In the genomic region with DNA sequence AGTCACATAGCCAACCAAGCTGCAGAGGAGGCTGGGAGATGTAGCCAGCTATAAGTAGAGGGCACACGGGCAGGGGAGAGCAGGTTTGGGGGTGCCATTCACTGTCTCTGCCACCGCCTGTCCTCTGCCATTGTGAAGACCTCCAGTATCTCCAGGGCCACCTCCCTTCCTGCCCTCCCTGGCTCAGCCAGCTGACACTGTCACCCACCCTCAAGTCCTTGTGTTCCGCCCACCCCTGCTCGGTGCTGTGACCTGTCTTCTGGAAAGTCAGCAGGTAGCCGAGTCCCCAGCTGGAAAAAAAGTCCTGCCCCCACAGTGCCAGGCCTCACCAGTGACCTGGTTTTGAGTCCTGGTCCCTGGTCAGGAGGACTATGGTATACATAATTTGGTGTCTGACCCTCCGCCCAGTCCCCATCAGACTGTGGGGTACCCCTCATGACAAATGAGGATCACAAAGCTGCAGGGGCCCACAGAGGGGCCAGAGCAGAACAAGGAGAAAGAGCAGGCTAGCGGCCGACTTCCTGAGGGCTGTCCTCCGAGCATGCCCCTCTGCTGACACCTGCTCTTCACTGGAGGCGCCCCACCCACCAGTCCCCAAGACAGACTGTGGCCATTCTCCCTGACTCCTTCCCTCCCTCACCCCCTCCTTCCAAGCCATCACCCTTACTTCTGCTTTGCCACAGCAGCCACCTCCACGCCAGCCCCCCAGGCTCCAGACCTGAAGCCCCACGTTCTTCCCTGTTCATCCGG, we compare ENCODE assay signal across 17 cellular contexts. TPM values are rescaled to one million over a fixed set of nuclear protein-coding genes. Genes with fewer than 3 reads are reported as not detected.
DNase-seq lines count a peak whose midpoint lies in the region; ATAC-seq lines count a peak whose summit lies in the region.
"Had no signal": no experiment of that assay in that cellular context is flagged by ENCODE, and none has a peak within 500 bp of the region (broad histone marks: within the 10 kb centered on the region; RNA-seq: fewer than 3 reads in every experiment).

No MANE protein-coding gene starts in this region.

- peaks cover 72% of the 10 kb centered on the region for H3K4me1 Mint-ChIP-seq in stimulated activated naive CD8-positive, alpha-beta T cell treated with anti-CD3 and anti-CD28 coated beads, Interleukin-15, Interleukin-2, amounts not matched to agents 100 ng/mL and 50 ng/mL, for 24 hours (ENCODE audit: low read depth)
- peaks cover 35% of the 10 kb centered on the region for H3K4me1 Mint-ChIP-seq in activated T-helper 17 cell treated with anti-CD3 and anti-CD28 coated beads, Interleukin-2, amount 50 U/mL, for 72 hours
- peaks cover 72 to 78% of the 10 kb centered on the region in 2 donors for H3K4me1 Mint-ChIP-seq in natural killer cell treated with Interleukin-12 subunit alpha and Interleukin-12 subunit beta and Interleukin-15 and Interleukin-18, amount 100 ng/mL, for 72 hours (ENCODE audit: low read depth in 2 of 2)

- no peaks in the 10 kb centered on the region for H3K9me3 Mint-ChIP-seq in stimulated activated naive CD8-positive, alpha-beta T cell treated with anti-CD3 and anti-CD28 coated beads, Interleukin-15, Interleukin-2, amounts not matched to agents 100 ng/mL and 50 ng/mL, for 24 hours
- H3K9me3 Mint-ChIP-seq in activated T-helper 17 cell treated with anti-CD3 and anti-CD28 coated beads, Interleukin-2, amount 50 U/mL, for 72 hours, result no peaks in the 10 kb centered on the region
- no peaks in the 10 kb centered on the region for H3K9me3 Mint-ChIP-seq in natural killer cell treated with Interleukin-12 subunit alpha and Interleukin-12 subunit beta and Interleukin-15 and Interleukin-18, amount 100 ng/mL, for 72 hours

- ATAC-seq in stimulated activated naive CD8-positive, alpha-beta T cell treated with anti-CD3 and anti-CD28 coated beads, Interleukin-15, Interleukin-2, amounts not matched to agents 100 U/mL and 50 U/mL, for 24 hours, result no peak
- ATAC-seq in activated T-helper 17 cell treated with anti-CD3 and anti-CD28 coated beads, Interleukin-2, amount 50 U/mL, for 72 hours (replicated peaks), result no peak
- no peak for ATAC-seq in natural killer cell treated with Interleukin-12 subunit alpha and Interleukin-12 subunit beta and Interleukin-15 and Interleukin-18, amount 100 ng/mL, for 72 hours
- ATAC-seq: Panc1 had no signal

- no peak for DNase-seq in stimulated activated naive CD8-positive, alpha-beta T cell treated with anti-CD3 and anti-CD28 coated beads, Interleukin-15, Interleukin-2, amounts not matched to agents 100 U/mL and 50 U/mL, for 24 hours
- DNase-seq in natural killer cell treated with Interleukin-12 subunit alpha and Interleukin-12 subunit beta and Interleukin-15 and Interleukin-18, amount 100 ng/mL, for 72 hours (ENCODE audit: low spot score), result no peak
- no peak for DNase-seq in UCSD-AML1 (lab: John Stamatoyannopoulos, UW; ENCODE audit: unreplicated experiment)
- DNase-seq in activated CD8-positive, alpha-beta memory T cell treated with anti-CD3 and anti-CD28 coated beads, Interleukin-2, amount 50 U/mL, for 48 hours, result no peak
- no peak for DNase-seq in stimulated activated naive CD4-positive, alpha-beta T cell treated with Interleukin-2 at 50 U/mL for 16 hours (lab: John Stamatoyannopoulos, UW)
- DNase-seq: Calu3, DMS53, NCI-H1105 treated with DMSO at 0.1 percent for 48 hours, NCI-H1694 treated with DMSO at 0.1 percent for 48 hours, NCI-H2107, NCI-H2227 treated with DMSO at 0.1 percent for 48 hours, NCI-H524 had no signal

- H3K36me3 Mint-ChIP-seq in stimulated activated naive CD8-positive, alpha-beta T cell treated with anti-CD3 and anti-CD28 coated beads, Interleukin-15, Interleukin-2, amounts not matched to agents 100 ng/mL and 50 ng/mL, for 24 hours (ENCODE audit: low read depth), result no peaks in the 10 kb centered on the region
- no peaks in the 10 kb centered on the region for H3K36me3 Mint-ChIP-seq in activated T-helper 17 cell treated with anti-CD3 and anti-CD28 coated beads, Interleukin-2, amount 50 U/mL, for 72 hours (ENCODE audit: low read depth)
- H3K36me3 Mint-ChIP-seq in natural killer cell treated with Interleukin-12 subunit alpha and Interleukin-12 subunit beta and Interleukin-15 and Interleukin-18, amount 100 ng/mL, for 72 hours, result no peaks in the 10 kb centered on the region

- peak overlapping the region; percentile 48 for H3K27ac Mint-ChIP-seq in stimulated activated naive CD8-positive, alpha-beta T cell treated with anti-CD3 and anti-CD28 coated beads, Interleukin-15, Interleukin-2, amounts not matched to agents 100 ng/mL and 50 ng/mL, for 24 hours
- peak overlapping the region; percentile 63 for H3K27ac Mint-ChIP-seq in activated T-helper 17 cell treated with anti-CD3 and anti-CD28 coated beads, Interleukin-2, amount 50 U/mL, for 72 hours
- H3K27ac Mint-ChIP-seq in natural killer cell treated with Interleukin-12 subunit alpha and Interleukin-12 subunit beta and Interleukin-15 and Interleukin-18, amount 100 ng/mL, for 72 hours, result peak overlapping the region; percentile 87 to 96

- H3K4me3 Mint-ChIP-seq in stimulated activated naive CD8-positive, alpha-beta T cell treated with anti-CD3 and anti-CD28 coated beads, Interleukin-15, Interleukin-2, amounts not matched to agents 100 ng/mL and 50 ng/mL, for 24 hours, result no peak overlapping the region
- no peak overlapping the region for H3K4me3 Mint-ChIP-seq in activated T-helper 17 cell treated with anti-CD3 and anti-CD28 coated beads, Interleukin-2, amount 50 U/mL, for 72 hours
- H3K4me3 Mint-ChIP-seq in natural killer cell treated with Interleukin-12 subunit alpha and Interleukin-12 subunit beta and Interleukin-15 and Interleukin-18, amount 100 ng/mL, for 72 hours, result peak overlapping the region; percentile 80

- peaks cover 7% of the 10 kb centered on the region for H3K27me3 Mint-ChIP-seq in stimulated activated naive CD8-positive, alpha-beta T cell treated with anti-CD3 and anti-CD28 coated beads, Interleukin-15, Interleukin-2, amounts not matched to agents 100 ng/mL and 50 ng/mL, for 24 hours
- no peaks in the 10 kb centered on the region for H3K27me3 Mint-ChIP-seq in activated T-helper 17 cell treated with anti-CD3 and anti-CD28 coated beads, Interleukin-2, amount 50 U/mL, for 72 hours
- no peaks in the 10 kb centered on the region for H3K27me3 Mint-ChIP-seq in natural killer cell treated with Interleukin-12 subunit alpha and Interleukin-12 subunit beta and Interleukin-15 and Interleukin-18, amount 100 ng/mL, for 72 hours

RNA-seq across cellular contexts. Expression of a gene that starts 7.1 kb away (rescaled TPM):
- 100 to 1,000 TPM; 425 to 498 TPM for total RNA-seq in activated T-helper 17 cell treated with anti-CD3 and anti-CD28 coated beads, Interleukin-2, amount 50 U/mL, for 72 hours
- 100 to 1,000 TPM; 508 to 635 TPM for total RNA-seq in natural killer cell treated with Interleukin-12 subunit alpha and Interleukin-12 subunit beta and Interleukin-15 and Interleukin-18, amount 100 ng/mL, for 72 hours
- total RNA-seq: Calu3, LHCN-M2 had no signal

RNA-seq across cellular contexts. Expression of a gene that starts 31.2 kb away (rescaled TPM):
- total RNA-seq in activated T-helper 17 cell treated with anti-CD3 and anti-CD28 coated beads, Interleukin-2, amount 50 U/mL, for 72 hours, result 10 to 100 TPM in 1 of 2 donors, 1 to 10 TPM in 1; 5.0 to 16.3 TPM
- total RNA-seq in natural killer cell treated with Interleukin-12 subunit alpha and Interleukin-12 subunit beta and Interleukin-15 and Interleukin-18, amount 100 ng/mL, for 72 hours, result 1 to 10 TPM; 1.3 to 3.9 TPM

RNA-seq across cellular contexts. Expression of a gene that starts 47.3 kb away (rescaled TPM):
- 100 to 1,000 TPM in 1 of 2 donors, 10 to 100 TPM in 1; 86.6 to 343 TPM for total RNA-seq in activated T-helper 17 cell treated with anti-CD3 and anti-CD28 coated beads, Interleukin-2, amount 50 U/mL, for 72 hours
- total RNA-seq in natural killer cell treated with Interleukin-12 subunit alpha and Interleukin-12 subunit beta and Interleukin-15 and Interleukin-18, amount 100 ng/mL, for 72 hours, result 1 to 10 TPM; 1.8 to 1.9 TPM
- total RNA-seq: Calu3, LHCN-M2 had no signal

RNA-seq across cellular contexts. Expression of a gene that starts 55.4 kb away (rescaled TPM):
- 10 to 100 TPM in 1 of 2 donors, 1 to 10 TPM in 1; 2.6 to 16.2 TPM for total RNA-seq in activated T-helper 17 cell treated with anti-CD3 and anti-CD28 coated beads, Interleukin-2, amount 50 U/mL, for 72 hours
- under 1 TPM; 0.11 to 0.29 TPM for total RNA-seq in natural killer cell treated with Interleukin-12 subunit alpha and Interleukin-12 subunit beta and Interleukin-15 and Interleukin-18, amount 100 ng/mL, for 72 hours
- total RNA-seq: Calu3, HT1080, LHCN-M2 had no signal

Comparison
In these comparisons a context has a peak if more than half of its experiments do, and no peak if none do; other contexts are left out.
1. RNA of a gene that starts 47.3 kb away (total RNA-seq): 86.6 to 343 TPM in activated T-helper 17 cell treated with anti-CD3 and anti-CD28 coated beads, Interleukin-2, amount 50 U/mL, for 72 hours; 1.8 to 1.9 TPM in natural killer cell treated with Interleukin-12 subunit alpha and Interleukin-12 subunit beta and Interleukin-15 and Interleukin-18, amount 100 ng/mL, for 72 hours; every median in the first group is over 10 times any median in the second.
2. Peak in every context shown above with its lines, with median percentiles within 50 percentile points of each other: H3K27ac Mint-ChIP-seq.